24 cellular contexts compared by ENCODE assay signal in the genomic region with DNA sequence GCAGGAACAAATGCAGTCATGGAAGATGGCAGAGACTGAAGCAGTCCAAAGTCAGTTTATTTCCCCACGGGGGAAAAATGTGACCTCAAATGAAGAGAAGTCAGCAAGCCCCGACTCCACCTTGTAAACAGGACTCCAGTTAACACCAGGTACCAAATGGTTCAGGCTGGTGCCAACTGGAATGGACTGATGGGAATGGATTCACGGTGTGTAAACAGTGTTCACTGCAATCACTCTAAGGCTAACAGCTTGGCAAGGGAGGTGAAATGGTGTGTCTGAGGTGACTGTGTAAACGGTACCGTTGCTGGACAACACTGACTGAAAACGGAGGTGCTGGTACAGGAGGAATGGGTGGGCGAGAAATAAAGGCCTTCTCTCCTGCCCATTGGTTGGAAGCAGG. TPM values are rescaled to one million over a fixed set of nuclear protein-coding genes. Genes with fewer than 3 reads are reported as not detected.
A peak's percentile ranks its signal among the peaks of the same experiment; 100 is the strongest.
DNase-seq lines count a peak whose midpoint lies in the region; ATAC-seq and TF ChIP-seq lines count a peak whose summit lies in the region.
"Had no signal": no experiment of that assay in that cellular context is flagged by ENCODE, and none has a peak within 500 bp of the region (broad histone marks: within the 10 kb centered on the region; RNA-seq: fewer than 3 reads in every experiment).

No MANE protein-coding gene starts in this region.

- WGBS in esophagus squamous epithelium, 2 donors, result 61 to 67% methylated on average over 7 of the region's 7 CpGs

- H3K27me3 ChIP-seq in esophagus squamous epithelium, result no peaks in the 10 kb centered on the region
- H3K27me3 ChIP-seq: heart right ventricle, MG63, ovary, testis had no signal

- no peak for TF ChIP-seq POLR2A in esophagus squamous epithelium (IDR thresholded peaks at IDR 0.05)

- H3K9me3 ChIP-seq in esophagus squamous epithelium, result no peaks in the 10 kb centered on the region
- H3K9me3 ChIP-seq: heart right ventricle, MG63, ovary, testis had no signal

- H3K4me1 ChIP-seq in esophagus squamous epithelium, result peaks cover 0 to 10% (median 0%) of the 10 kb centered on the region in 3 donors

- no peak for DNase-seq in activated naive CD4-positive, alpha-beta T cell treated with anti-CD3 and anti-CD28 coated beads for 36 hours
- DNase-seq in activated naive CD4-positive, alpha-beta T cell treated with anti-CD3 and anti-CD28 coated beads, Interleukin-2, amount 50 U/mL, for 16 hours, result no peak
- DNase-seq in NCI-H69 (lab: John Stamatoyannopoulos, UW) (peak; percentile 21), left lobe of liver (ENCODE audit: low spot score) (peak; percentile 89), esophagus squamous epithelium (lab: John Stamatoyannopoulos, UW) (no peak), AML-193 (lab: John Stamatoyannopoulos, UW) (no peak)
- no peak for DNase-seq in stimulated activated effector memory CD8-positive, alpha-beta T cell treated with anti-CD3 and anti-CD28 coated beads, Interleukin-12 subunit alpha, Interleukin-12 subunit beta, amount 100 ng/mL, for 72 hours (ENCODE audit: low spot score in 2 of 2)
- no peak for DNase-seq in activated CD8-positive, alpha-beta memory T cell treated with anti-CD3 and anti-CD28 coated beads, Interleukin-2, amount 10 ng/mL, durations not matched to agents 7 days and 5 days
- DNase-seq: activated CD4-positive, alpha-beta T cell treated with anti-CD3 and anti-CD28 coated beads, Interleukin-2, amount 10 ng/mL, durations not matched to agents 24 days and 14 days; amygdala; CD4-positive, CD25-positive, alpha-beta regulatory T cell; dermis blood vessel endothelial cell; GDM1; heart right ventricle; immature natural killer cell; MG63; NCI-H1417 treated with DMSO at 0.1 percent for 48 hours; NCI-H2171 treated with DMSO at 0.1 percent for 48 hours; ovary; SHP77 treated with DMSO at 0.1 percent for 48 hours; stimulated activated CD4-positive, alpha-beta T cell treated with anti-CD3 and anti-CD28 coated beads, Interleukin-15, amount 100 ng/mL, for 24 hours; testis had no signal

- no peaks in the 10 kb centered on the region for H3K9me3 Mint-ChIP-seq in activated naive CD4-positive, alpha-beta T cell treated with anti-CD3 and anti-CD28 coated beads for 36 hours
- no peaks in the 10 kb centered on the region for H3K9me3 Mint-ChIP-seq in stimulated activated effector memory CD8-positive, alpha-beta T cell treated with anti-CD3 and anti-CD28 coated beads, Interleukin-12 subunit alpha, Interleukin-12 subunit beta, amount 100 ng/mL, for 72 hours
- no peaks in the 10 kb centered on the region for H3K9me3 Mint-ChIP-seq in activated CD8-positive, alpha-beta memory T cell treated with anti-CD3 and anti-CD28 coated beads, Interleukin-2, amount 10 ng/mL, durations not matched to agents 7 days and 5 days (ENCODE audit: low read depth)
- H3K9me3 Mint-ChIP-seq: activated CD4-positive, alpha-beta T cell treated with anti-CD3 and anti-CD28 coated beads, Interleukin-2, amount 10 ng/mL, durations not matched to agents 24 days and 14 days; CD4-positive, CD25-positive, alpha-beta regulatory T cell; immature natural killer cell had no signal

- no peak overlapping the region for H3K4me3 Mint-ChIP-seq in activated naive CD4-positive, alpha-beta T cell treated with anti-CD3 and anti-CD28 coated beads for 36 hours
- no peak overlapping the region for H3K4me3 Mint-ChIP-seq in stimulated activated effector memory CD8-positive, alpha-beta T cell treated with anti-CD3 and anti-CD28 coated beads, Interleukin-12 subunit alpha, Interleukin-12 subunit beta, amount 100 ng/mL, for 72 hours
- no peak overlapping the region for H3K4me3 Mint-ChIP-seq in activated CD8-positive, alpha-beta memory T cell treated with anti-CD3 and anti-CD28 coated beads, Interleukin-2, amount 10 ng/mL, durations not matched to agents 7 days and 5 days
- H3K4me3 Mint-ChIP-seq: activated CD4-positive, alpha-beta T cell treated with anti-CD3 and anti-CD28 coated beads, Interleukin-2, amount 10 ng/mL, durations not matched to agents 24 days and 14 days; immature natural killer cell had no signal

- peak; percentile 89 for ATAC-seq in left lobe of liver
- ATAC-seq in stimulated activated effector memory CD8-positive, alpha-beta T cell treated with anti-CD3 and anti-CD28 coated beads, Interleukin-12 subunit alpha, Interleukin-12 subunit beta, amount 100 ng/mL, for 72 hours, result no peak
- ATAC-seq in activated CD8-positive, alpha-beta memory T cell treated with anti-CD3 and anti-CD28 coated beads, Interleukin-2, amount 10 ng/mL, durations not matched to agents 7 days and 5 days, result no peak
- ATAC-seq: sciatic nerve had no signal

- no peak overlapping the region for H3K4me3 ChIP-seq in esophagus squamous epithelium
- H3K4me3 ChIP-seq: heart right ventricle, lung, MG63, ovary, testis had no signal

- peaks cover 70% of the 10 kb centered on the region for H3K4me1 Mint-ChIP-seq in activated naive CD4-positive, alpha-beta T cell treated with anti-CD3 and anti-CD28 coated beads for 36 hours (ENCODE audit: low read depth)
- peaks cover 70% of the 10 kb centered on the region for H3K4me1 Mint-ChIP-seq in stimulated activated effector memory CD8-positive, alpha-beta T cell treated with anti-CD3 and anti-CD28 coated beads, Interleukin-12 subunit alpha, Interleukin-12 subunit beta, amount 100 ng/mL, for 72 hours
- peaks cover 23% of the 10 kb centered on the region for H3K4me1 Mint-ChIP-seq in activated CD8-positive, alpha-beta memory T cell treated with anti-CD3 and anti-CD28 coated beads, Interleukin-2, amount 10 ng/mL, durations not matched to agents 7 days and 5 days

- peaks cover 10 to 74% (median 31%) of the 10 kb centered on the region in 3 donors for H3K36me3 ChIP-seq in esophagus squamous epithelium
- H3K36me3 ChIP-seq: ovary had no signal

- no peak for TF ChIP-seq CTCF in esophagus squamous epithelium (IDR thresholded peaks at IDR 0.05)

- intact Hi-C loops in activated naive CD4-positive, alpha-beta T cell treated with anti-CD3 and anti-CD28 coated beads for 36 hours (cut with micrococcal nuclease), result no loop called here
- intact Hi-C loops in esophagus squamous epithelium (cut with DNase I), result no loop called here

- H3K27ac Mint-ChIP-seq in activated naive CD4-positive, alpha-beta T cell treated with anti-CD3 and anti-CD28 coated beads for 36 hours, result peak overlapping the region; percentile 52
- H3K27ac Mint-ChIP-seq in stimulated activated effector memory CD8-positive, alpha-beta T cell treated with anti-CD3 and anti-CD28 coated beads, Interleukin-12 subunit alpha, Interleukin-12 subunit beta, amount 100 ng/mL, for 72 hours, result peak overlapping the region; percentile 69
- no peak overlapping the region for H3K27ac Mint-ChIP-seq in activated CD8-positive, alpha-beta memory T cell treated with anti-CD3 and anti-CD28 coated beads, Interleukin-2, amount 10 ng/mL, durations not matched to agents 7 days and 5 days

- H3K27me3 Mint-ChIP-seq in activated naive CD4-positive, alpha-beta T cell treated with anti-CD3 and anti-CD28 coated beads for 36 hours (ENCODE audit: low read depth), result no peaks in the 10 kb centered on the region
- no peaks in the 10 kb centered on the region for H3K27me3 Mint-ChIP-seq in activated CD8-positive, alpha-beta memory T cell treated with anti-CD3 and anti-CD28 coated beads, Interleukin-2, amount 10 ng/mL, durations not matched to agents 7 days and 5 days
- H3K27me3 Mint-ChIP-seq: activated CD4-positive, alpha-beta T cell treated with anti-CD3 and anti-CD28 coated beads, Interleukin-2, amount 10 ng/mL, durations not matched to agents 24 days and 14 days; CD4-positive, CD25-positive, alpha-beta regulatory T cell had no signal

- CTCF ChIA-PET in activated naive CD4-positive, alpha-beta T cell treated with anti-CD3 and anti-CD28 coated beads for 36 hours (lab: Charles Lee), result no interaction called here
- CTCF ChIA-PET in activated CD8-positive, alpha-beta memory T cell treated with anti-CD3 and anti-CD28 coated beads, Interleukin-2, amount 10 ng/mL, durations not matched to agents 7 days and 5 days (lab: Charles Lee), result no interaction called here

- H3K36me3 Mint-ChIP-seq in activated naive CD4-positive, alpha-beta T cell treated with anti-CD3 and anti-CD28 coated beads for 36 hours (ENCODE audit: low read depth), result peaks cover 59% of the 10 kb centered on the region
- H3K36me3 Mint-ChIP-seq in stimulated activated effector memory CD8-positive, alpha-beta T cell treated with anti-CD3 and anti-CD28 coated beads, Interleukin-12 subunit alpha, Interleukin-12 subunit beta, amount 100 ng/mL, for 72 hours, result peaks cover 100% of the 10 kb centered on the region
- H3K36me3 Mint-ChIP-seq in activated CD8-positive, alpha-beta memory T cell treated with anti-CD3 and anti-CD28 coated beads, Interleukin-2, amount 10 ng/mL, durations not matched to agents 7 days and 5 days, result peaks cover 41% of the 10 kb centered on the region

- no peak overlapping the region for H3K27ac ChIP-seq in esophagus squamous epithelium
- H3K27ac ChIP-seq: heart right ventricle, ovary, testis had no signal

RNA-seq across cellular contexts. Expression of a gene that starts 12.0 kb away (rescaled TPM):
- 10 to 100 TPM; 63.3 to 64.9 TPM for total RNA-seq in activated naive CD4-positive, alpha-beta T cell treated with anti-CD3 and anti-CD28 coated beads for 36 hours
- total RNA-seq in left lobe of liver, result 2.8 TPM
- total RNA-seq in activated CD8-positive, alpha-beta memory T cell treated with anti-CD3 and anti-CD28 coated beads, Interleukin-2, amount 10 ng/mL, durations not matched to agents 7 days and 5 days, result 10 to 100 TPM; 26.3 to 41.4 TPM
- 10 to 100 TPM in 2 of 4 donors, 1 to 10 TPM in 2; 6.2 to 14.0 (median 11.2) TPM for total RNA-seq in esophagus squamous epithelium

RNA-seq across cellular contexts. Expression of a gene that starts 12.1 kb away (rescaled TPM):
- total RNA-seq in activated naive CD4-positive, alpha-beta T cell treated with anti-CD3 and anti-CD28 coated beads for 36 hours, result 10 to 100 TPM; 37.1 to 38.9 TPM
- total RNA-seq in left lobe of liver (39.2 TPM), esophagus squamous epithelium (10 to 100 TPM; 15.7 to 29.6 (median 18.1) TPM)
- 10 to 100 TPM; 31.1 to 34.0 TPM for total RNA-seq in activated CD8-positive, alpha-beta memory T cell treated with anti-CD3 and anti-CD28 coated beads, Interleukin-2, amount 10 ng/mL, durations not matched to agents 7 days and 5 days

Comparison
In these comparisons a context has a peak if more than half of its experiments do, and no peak if none do; other contexts are left out.
1. DNase-seq: peak in NCI-H69 (single experiment) and left lobe of liver (single experiment); none in activated naive CD4-positive, alpha-beta T cell treated with anti-CD3 and anti-CD28 coated beads for 36 hours (single experiment), activated naive CD4-positive, alpha-beta T cell treated with anti-CD3 and anti-CD28 coated beads, Interleukin-2, amount 50 U/mL, for 16 hours (single experiment), stimulated activated effector memory CD8-positive, alpha-beta T cell treated with anti-CD3 and anti-CD28 coated beads, Interleukin-12 subunit alpha, Interleukin-12 subunit beta, amount 100 ng/mL, for 72 hours (0 of 2), activated CD8-positive, alpha-beta memory T cell treated with anti-CD3 and anti-CD28 coated beads, Interleukin-2, amount 10 ng/mL, durations not matched to agents 7 days and 5 days (single experiment), esophagus squamous epithelium (single experiment) and AML-193 (0 of 2).